2 cellular contexts compared by ENCODE assay signal in genomic region chr10:78866731-78867554, GRCh38.
TF ChIP-seq lines count a peak whose summit lies in the region.

No MANE protein-coding gene starts in this region.

TF ChIP-seq in GM23338, 12 proteins besides CTCF, POLR2A, EP300 and RAD21:
- TF ChIP-seq EZH2 (IDR thresholded peaks at IDR 0.05; ENCODE audit: low read depth, unreplicated experiment) (no peak), STAT1 (IDR thresholded peaks at IDR 0.05; ENCODE audit: unreplicated experiment) (no peak), CREB1 (CRISPR knock-in tag; IDR thresholded peaks at IDR 0.05; ENCODE audit: low read depth) (no peak), ZNF114 (CRISPR knock-in tag; IDR thresholded peaks at IDR 0.05) (no peak), ETS1 (IDR thresholded peaks at IDR 0.05) (no peak), EZH2phosphoT487 (IDR thresholded peaks at IDR 0.05; ENCODE audit: unreplicated experiment) (no peak), NANOG (IDR thresholded peaks at IDR 0.05; ENCODE audit: borderline replicate concordance) (no peak), POLR2AphosphoS5 (IDR thresholded peaks at IDR 0.05; ENCODE audit: low read depth) (no peak), ZNF462 (CRISPR knock-in tag; IDR thresholded peaks at IDR 0.05) (no peak), REST (IDR thresholded peaks at IDR 0.05; ENCODE audit: unreplicated experiment) (no peak), ZNF331 (CRISPR knock-in tag; IDR thresholded peaks at IDR 0.05; ENCODE audit: low read depth) (no peak), JUNB (IDR thresholded peaks at IDR 0.05; ENCODE audit: unreplicated experiment) (no peak)

TF ChIP-seq in H1, 55 proteins besides CTCF, POLR2A, EP300 and RAD21:
- no peak for TF ChIP-seq CHD7 (IDR thresholded peaks at IDR 0.05; ENCODE audit: insufficient replicate concordance, low read length)
- TF ChIP-seq CEBPB (IDR thresholded peaks at IDR 0.05; ENCODE audit: low read depth, low read length), result no peak
- TF ChIP-seq PHF8 (conservative IDR thresholded peaks at IDR 0.05; ENCODE audit: low read depth, low read length), result no peak
